ENCODE assay signal across 15 cellular contexts in the genomic region with DNA sequence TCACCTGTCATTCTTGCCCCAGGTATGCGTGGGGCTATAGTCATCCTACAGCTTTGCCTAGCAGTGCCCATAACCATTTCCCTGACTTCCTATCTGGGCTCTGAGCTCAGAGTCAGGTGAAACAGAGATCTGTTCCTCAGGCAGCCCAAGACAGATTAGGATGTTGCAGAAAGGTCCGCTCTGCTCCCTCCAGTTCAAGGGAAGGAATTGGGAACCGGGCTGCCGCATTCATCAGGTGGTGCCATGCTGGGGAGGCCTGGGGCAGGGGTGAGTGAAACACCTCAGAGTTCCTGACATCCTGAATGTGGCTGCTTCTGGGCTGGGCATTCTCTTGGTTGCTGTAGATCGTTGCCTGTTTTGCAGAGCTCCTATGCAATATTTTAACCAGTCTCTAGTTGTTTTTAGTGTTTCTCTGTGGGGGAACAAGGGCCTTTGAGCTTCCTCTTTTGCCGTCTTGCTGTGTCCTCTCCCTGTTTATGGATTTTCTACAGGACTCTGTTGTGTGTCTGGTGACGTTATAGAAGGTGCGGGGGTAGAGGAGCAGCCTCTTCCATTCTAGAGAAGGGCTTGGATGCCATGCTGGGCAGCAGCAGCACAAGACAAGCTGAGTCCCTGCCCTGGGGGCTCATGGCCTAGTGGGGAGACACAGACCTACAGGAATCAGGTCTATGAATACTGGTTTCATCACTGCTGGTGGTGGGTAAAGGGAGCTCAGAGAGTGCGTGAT. TPM values are rescaled to one million over a fixed set of nuclear protein-coding genes. Genes with fewer than 3 reads are reported as not detected.
DNase-seq lines count a peak whose midpoint lies in the region; ATAC-seq and TF ChIP-seq lines count a peak whose summit lies in the region.
"Had no signal": no experiment of that assay in that cellular context is flagged by ENCODE, and none has a peak within 500 bp of the region (broad histone marks: within the 10 kb centered on the region; RNA-seq: fewer than 3 reads in every experiment).

No MANE protein-coding gene starts in this region.

- no peaks in the 10 kb centered on the region for H3K9me3 Mint-ChIP-seq in activated naive CD8-positive, alpha-beta T cell treated with anti-CD3 and anti-CD28 coated beads for 36 hours
- no peaks in the 10 kb centered on the region for H3K9me3 Mint-ChIP-seq in activated naive CD8-positive, alpha-beta T cell treated with anti-CD3 and anti-CD28 coated beads, Interleukin-2, amount 50 U/mL, for 24 hours
- H3K9me3 Mint-ChIP-seq in memory B cell: no peaks in the 10 kb centered on the region
- H3K9me3 Mint-ChIP-seq: activated T-cell treated with anti-CD3 and anti-CD28 coated beads, Interleukin-2, amount 50 U/mL, for 24 hours had no signal

- H3K9me3 ChIP-seq in breast epithelium (no peaks in the 10 kb centered on the region), aorta (ENCODE audit: control insufficient read depth, low read length) (no peaks in the 10 kb centered on the region)
- H3K9me3 ChIP-seq: SJSA1 had no signal

- peaks cover 22% of the 10 kb centered on the region for H3K4me1 Mint-ChIP-seq in activated naive CD8-positive, alpha-beta T cell treated with anti-CD3 and anti-CD28 coated beads for 36 hours
- H3K4me1 Mint-ChIP-seq in activated naive CD8-positive, alpha-beta T cell treated with anti-CD3 and anti-CD28 coated beads, Interleukin-2, amount 50 U/mL, for 24 hours: peaks cover 17% of the 10 kb centered on the region
- peaks cover 21% of the 10 kb centered on the region for H3K4me1 Mint-ChIP-seq in memory B cell

- no peaks in the 10 kb centered on the region for H3K27me3 ChIP-seq in breast epithelium
- H3K27me3 ChIP-seq in aorta (ENCODE audit: control insufficient read depth in 1 of 2, insufficient read depth in 2 of 2, low read length in 1 of 2): no peaks in the 10 kb centered on the region
- H3K27me3 ChIP-seq: SJSA1 had no signal

- intact Hi-C loops in breast epithelium (cut with DNase I; ENCODE audit: low total_unique reads) (no loop called here), aorta (cut with DNase I) (no loop called here)

- TF ChIP-seq CTCF in breast epithelium (IDR thresholded peaks at IDR 0.05): no peak

- no peak for TF ChIP-seq POLR2A in breast epithelium (IDR thresholded peaks at IDR 0.05)

- H3K4me3 ChIP-seq in breast epithelium (no peak overlapping the region), aorta (ENCODE audit: low read length in 2 of 2) (no peak overlapping the region)
- H3K4me3 ChIP-seq: SJSA1 had no signal

- peak overlapping the region; percentile 69 to 76 for H3K27ac ChIP-seq in breast epithelium
- H3K27ac ChIP-seq in aorta (ENCODE audit: low read depth in 1 of 2, low read length in 2 of 2): no peak overlapping the region
- H3K27ac ChIP-seq: SJSA1 had no signal

- peaks cover 4% of the 10 kb centered on the region for H3K36me3 Mint-ChIP-seq in activated naive CD8-positive, alpha-beta T cell treated with anti-CD3 and anti-CD28 coated beads for 36 hours
- H3K36me3 Mint-ChIP-seq in activated naive CD8-positive, alpha-beta T cell treated with anti-CD3 and anti-CD28 coated beads, Interleukin-2, amount 50 U/mL, for 24 hours (ENCODE audit: low read depth): no peaks in the 10 kb centered on the region
- H3K36me3 Mint-ChIP-seq in memory B cell: peaks cover 11% of the 10 kb centered on the region

- H3K4me3 Mint-ChIP-seq in activated naive CD8-positive, alpha-beta T cell treated with anti-CD3 and anti-CD28 coated beads for 36 hours: no peak overlapping the region
- no peak overlapping the region for H3K4me3 Mint-ChIP-seq in activated naive CD8-positive, alpha-beta T cell treated with anti-CD3 and anti-CD28 coated beads, Interleukin-2, amount 50 U/mL, for 24 hours
- no peak overlapping the region for H3K4me3 Mint-ChIP-seq in memory B cell
- H3K4me3 Mint-ChIP-seq: activated T-cell treated with anti-CD3 and anti-CD28 coated beads, Interleukin-2, amount 50 U/mL, for 24 hours had no signal

- WGBS in aorta, 2 donors: 90 to 94% methylated on average over 9 of the region's 9 CpGs

- no peaks in the 10 kb centered on the region for H3K27me3 Mint-ChIP-seq in activated naive CD8-positive, alpha-beta T cell treated with anti-CD3 and anti-CD28 coated beads for 36 hours
- no peaks in the 10 kb centered on the region for H3K27me3 Mint-ChIP-seq in activated naive CD8-positive, alpha-beta T cell treated with anti-CD3 and anti-CD28 coated beads, Interleukin-2, amount 50 U/mL, for 24 hours
- no peaks in the 10 kb centered on the region for H3K27me3 Mint-ChIP-seq in memory B cell
- H3K27me3 Mint-ChIP-seq: activated T-cell treated with anti-CD3 and anti-CD28 coated beads, Interleukin-2, amount 50 U/mL, for 24 hours had no signal

- no peaks in the 10 kb centered on the region for H3K36me3 ChIP-seq in breast epithelium
- H3K36me3 ChIP-seq in aorta (ENCODE audit: control insufficient read depth in 1 of 2, insufficient read depth in 2 of 2, low read length in 1 of 2): no peaks in the 10 kb centered on the region

- H3K4me1 ChIP-seq in breast epithelium: peaks cover 0 to 4% of the 10 kb centered on the region in 2 donors
- H3K4me1 ChIP-seq in aorta (ENCODE audit: control insufficient read depth in 1 of 2, insufficient read depth in 2 of 2, low read length in 2 of 2): no peaks in the 10 kb centered on the region

- ATAC-seq in activated naive CD8-positive, alpha-beta T cell treated with anti-CD3 and anti-CD28 coated beads, Interleukin-2, amount 50 U/mL, for 24 hours: no peak
- no peak for ATAC-seq in memory B cell (ENCODE audit: low read depth)
- peak; percentile 23 for ATAC-seq in aorta (ENCODE audit: low FRiP score)

- H3K27ac Mint-ChIP-seq in activated naive CD8-positive, alpha-beta T cell treated with anti-CD3 and anti-CD28 coated beads for 36 hours: peak overlapping the region; percentile 7
- no peak overlapping the region for H3K27ac Mint-ChIP-seq in activated naive CD8-positive, alpha-beta T cell treated with anti-CD3 and anti-CD28 coated beads, Interleukin-2, amount 50 U/mL, for 24 hours
- H3K27ac Mint-ChIP-seq in memory B cell: peak overlapping the region; percentile 31
- H3K27ac Mint-ChIP-seq: activated T-cell treated with anti-CD3 and anti-CD28 coated beads, Interleukin-2, amount 50 U/mL, for 24 hours had no signal

- DNase-seq in activated naive CD8-positive, alpha-beta T cell treated with anti-CD3 and anti-CD28 coated beads for 36 hours: no peak
- no peak for DNase-seq in activated naive CD8-positive, alpha-beta T cell treated with anti-CD3 and anti-CD28 coated beads, Interleukin-2, amount 50 U/mL, for 24 hours
- DNase-seq in breast epithelium (ENCODE audit: low spot score in 2 of 2): peak in 1 of 2 donors; percentile 79
- DNase-seq in memory B cell (ENCODE audit: low spot score in 2 of 2): no peak
- no peak for DNase-seq in aorta
- DNase-seq in NCI-H748 treated with DMSO at 0.1 percent for 48 hours (lab: John Stamatoyannopoulos, UW): no peak
- DNase-seq in NCI-H1930 (lab: John Stamatoyannopoulos, UW): no peak
- DNase-seq in C1 segment of cervical spinal cord (lab: John Stamatoyannopoulos, UW): no peak
- DNase-seq: ACHN; activated T-cell treated with anti-CD3 and anti-CD28 coated beads, Interleukin-2, amount 50 U/mL, for 24 hours; effector CD4-positive, alpha-beta T cell; kidney; NCI-H1105; NCI-H524 had no signal

RNA-seq across cellular contexts. Expression of a gene that starts 9.2 kb away (rescaled TPM):
- total RNA-seq in activated naive CD8-positive, alpha-beta T cell treated with anti-CD3 and anti-CD28 coated beads for 36 hours: 10 to 100 TPM; 35.2 to 40.2 TPM
- 10 to 100 TPM; 45.8 to 77.6 (median 71.1) TPM for total RNA-seq in breast epithelium
- total RNA-seq in aorta: 10 to 100 TPM; 68.8 to 69.8 TPM
- polyA plus RNA-seq in aorta: 100 to 1,000 TPM in 1 of 2 donors, 10 to 100 TPM in 1; 25.5 to 111 TPM

RNA-seq across cellular contexts. Expression of a gene that starts 43.2 kb away (rescaled TPM):
- 10 to 100 TPM; 30.3 to 31.0 TPM for total RNA-seq in activated naive CD8-positive, alpha-beta T cell treated with anti-CD3 and anti-CD28 coated beads for 36 hours
- total RNA-seq in breast epithelium (100 to 1,000 TPM in 2 of 3 donors, 10 to 100 TPM in 1; 95.7 to 128 (median 121) TPM), aorta (10 to 100 TPM; 92.8 to 95.2 TPM)
- 100 to 1,000 TPM in 1 of 2 donors, 10 to 100 TPM in 1; 37.9 to 143 TPM for polyA plus RNA-seq in aorta

Comparison
In these comparisons a context has a peak if more than half of its experiments do, and no peak if none do; other contexts are left out.
1. H3K27ac ChIP-seq: peak in breast epithelium (2 of 2); none in aorta (0 of 2).